In genomic region chr3:11651900-11652299, GRCh38 we compare ENCODE assay signal across 8 cellular contexts. TPM values are rescaled to one million over a fixed set of nuclear protein-coding genes. Genes with fewer than 3 reads are reported as not detected.
DNase-seq lines count a peak whose midpoint lies in the region; ATAC-seq and TF ChIP-seq lines count a peak whose summit lies in the region.

No MANE protein-coding gene starts in this region.

- TF ChIP-seq CTCF in NB4 (IDR thresholded peaks at IDR 0.05; ENCODE audit: low read depth, low read length) (no peak), nephron progenitor cell (IDR thresholded peaks at IDR 0.05) (peak; percentile 64), omental fat pad (IDR thresholded peaks at IDR 0.05) (no peak)

- H3K4me3 Mint-ChIP-seq in nephron progenitor cell, result no peak overlapping the region

- H3K27me3 Mint-ChIP-seq in nephron progenitor cell (ENCODE audit: low read depth, poor library complexity), result peaks cover 6% of the 10 kb centered on the region

- H3K4me3 ChIP-seq in NB4 (ENCODE audit: low read depth, low read length), result no peak overlapping the region

- no peak for TF ChIP-seq POLR2A in NB4 (IDR thresholded peaks at IDR 0.05; ENCODE audit: extremely low read depth, insufficient read length)

- peak; percentile 56 for DNase-seq in EH (ENCODE audit: low read depth)
- peak; percentile 51 for DNase-seq in NB4 (ENCODE audit: low read depth)
- DNase-seq in cerebellum (ENCODE audit: low spot score), result peak; percentile 36
- DNase-seq in nephron progenitor cell, result no peak
- no peak for DNase-seq in mesenteric fat pad (ENCODE audit: low spot score)
- no peak for DNase-seq in omental fat pad (ENCODE audit: low spot score)

- no peaks in the 10 kb centered on the region for H3K36me3 Mint-ChIP-seq in nephron progenitor cell (ENCODE audit: low read depth)

- H3K4me1 Mint-ChIP-seq in nephron progenitor cell, result peaks cover 26% of the 10 kb centered on the region

- no peak overlapping the region for H3K27ac Mint-ChIP-seq in nephron progenitor cell

- H3K9me3 Mint-ChIP-seq in nephron progenitor cell, result no peaks in the 10 kb centered on the region

- ATAC-seq in GM19397 (IDR thresholded peaks at IDR 0.05; ENCODE audit: unreplicated experiment), result no peak
- no peak for ATAC-seq in omental fat pad (ENCODE audit: low FRiP score)
- no peak for ATAC-seq in HG03280 (IDR thresholded peaks at IDR 0.05; ENCODE audit: unreplicated experiment)

RNA-seq across cellular contexts. Expression of gene VGLL4, which starts 8.2 kb away (rescaled TPM):
- total RNA-seq in cerebellum (78.3 TPM), mesenteric fat pad (57.5 TPM), omental fat pad (10 to 100 TPM; 41.3 to 54.7 (median 49.5) TPM)

Comparison
In these comparisons a context has a peak if more than half of its experiments do, and no peak if none do; other contexts are left out.
1. DNase-seq: peak in EH (single experiment), NB4 (single experiment) and cerebellum (single experiment); none in nephron progenitor cell (single experiment), mesenteric fat pad (single experiment) and omental fat pad (single experiment).